8 cellular contexts compared by ENCODE assay signal in the genomic region with DNA sequence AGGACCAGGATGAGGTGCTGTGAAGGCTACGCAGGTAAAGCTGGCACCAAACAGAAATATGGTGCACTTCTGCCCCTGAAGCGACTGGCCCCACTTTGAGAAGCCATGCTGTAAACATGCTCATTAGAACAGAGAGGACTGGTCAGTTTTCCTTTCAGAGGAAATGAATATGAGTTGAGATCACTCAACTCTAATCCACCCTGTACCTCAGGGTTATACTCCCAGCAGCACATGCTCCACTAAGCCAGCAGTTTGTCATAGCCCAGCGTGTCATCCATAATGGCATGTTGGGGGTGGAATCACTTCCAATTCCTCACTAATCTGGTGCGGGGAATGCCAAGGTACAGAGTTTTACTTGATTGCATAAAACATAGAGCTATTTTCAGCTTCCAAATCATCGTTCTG.
DNase-seq lines count a peak whose midpoint lies in the region; ATAC-seq and TF ChIP-seq lines count a peak whose summit lies in the region.

No MANE protein-coding gene starts in this region.

- no peak for ATAC-seq in GM21423 (IDR thresholded peaks at IDR 0.05; ENCODE audit: unreplicated experiment)
- ATAC-seq in GM19023 (IDR thresholded peaks at IDR 0.05; ENCODE audit: unreplicated experiment), result no peak
- no peak for ATAC-seq in GM21717 (IDR thresholded peaks at IDR 0.05; ENCODE audit: unreplicated experiment)

- no peak overlapping the region for H3K4me3 ChIP-seq in choroid plexus epithelial cell (ENCODE audit: low read depth, low read length)

- peak; percentile 79 for DNase-seq in AG20443 (ENCODE audit: low spot score)
- DNase-seq in M059J (ENCODE audit: low read depth), result peak; percentile 98
- DNase-seq in choroid plexus epithelial cell (ENCODE audit: low read depth), result peak; percentile 95
- DNase-seq in myocyte (ENCODE audit: low read depth), result peak; percentile 94
- no peak for DNase-seq in Ammon's horn (ENCODE audit: low spot score)

- no peak for TF ChIP-seq CTCF in choroid plexus epithelial cell (conservative IDR thresholded peaks at IDR 0.05; ENCODE audit: low read depth, low read length)
